In the genomic region with DNA sequence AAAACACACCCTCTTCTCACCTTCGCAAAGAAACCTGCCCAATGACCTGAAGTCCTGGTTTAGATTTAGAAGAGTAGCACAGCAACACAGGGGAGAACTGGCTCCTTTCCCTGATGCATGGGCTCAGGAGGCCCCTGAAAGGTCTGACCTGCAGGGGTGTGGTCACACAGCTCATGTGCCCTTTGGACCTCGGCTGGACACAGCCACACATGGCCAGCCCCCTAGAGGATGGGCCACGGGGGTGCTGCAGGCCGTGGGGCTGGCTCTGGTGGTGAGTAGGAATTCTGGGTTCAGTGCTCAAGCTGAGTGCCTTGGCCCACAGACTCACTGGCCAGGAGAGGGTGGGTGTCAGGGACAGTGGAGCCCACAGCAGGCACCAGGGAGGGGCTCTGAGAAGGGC, we compare ENCODE assay signal across 1 cellular context.
A peak's percentile ranks its signal among the peaks of the same experiment; 100 is the strongest.
TF ChIP-seq lines count a peak whose summit lies in the region.

No MANE protein-coding gene starts in this region.

TF ChIP-seq in HepG2, 621 proteins besides CTCF, POLR2A, EP300 and RAD21 (continued from another document and continues in another):
- TF ChIP-seq DMAP1 (CRISPR knock-in tag; IDR thresholded peaks at IDR 0.05), result 0 out of 2 replicates have a peak, but pooled peaks have one; percentile 21
- TF ChIP-seq MAZ (IDR thresholded peaks at IDR 0.05; ENCODE audit: borderline replicate concordance, low read depth, low read length), result no peak
- TF ChIP-seq MAZ (CRISPR knock-in tag; IDR thresholded peaks at IDR 0.05; ENCODE audit: low read depth), result no peak
- TF ChIP-seq ZNF10 (CRISPR knock-in tag; IDR thresholded peaks at IDR 0.05; ENCODE audit: borderline replicate concordance, low read depth), result no peak
- TF ChIP-seq PPARG (CRISPR knock-in tag; conservative IDR thresholded peaks at IDR 0.05), result no peak
- no peak for TF ChIP-seq KAT8 (CRISPR knock-in tag; IDR thresholded peaks at IDR 0.05)
- TF ChIP-seq CC2D1A (CRISPR knock-in tag; IDR thresholded peaks at IDR 0.05), result no peak
- TF ChIP-seq PLSCR1 (CRISPR knock-in tag; IDR thresholded peaks at IDR 0.05; ENCODE audit: borderline replicate concordance), result no peak
- peak; percentile 68 for TF ChIP-seq POGZ (CRISPR knock-in tag; IDR thresholded peaks at IDR 0.05)
- TF ChIP-seq SIN3A (IDR thresholded peaks at IDR 0.05; ENCODE audit: borderline replicate concordance, low read depth, low read length), result no peak
- TF ChIP-seq, protein P1, sequence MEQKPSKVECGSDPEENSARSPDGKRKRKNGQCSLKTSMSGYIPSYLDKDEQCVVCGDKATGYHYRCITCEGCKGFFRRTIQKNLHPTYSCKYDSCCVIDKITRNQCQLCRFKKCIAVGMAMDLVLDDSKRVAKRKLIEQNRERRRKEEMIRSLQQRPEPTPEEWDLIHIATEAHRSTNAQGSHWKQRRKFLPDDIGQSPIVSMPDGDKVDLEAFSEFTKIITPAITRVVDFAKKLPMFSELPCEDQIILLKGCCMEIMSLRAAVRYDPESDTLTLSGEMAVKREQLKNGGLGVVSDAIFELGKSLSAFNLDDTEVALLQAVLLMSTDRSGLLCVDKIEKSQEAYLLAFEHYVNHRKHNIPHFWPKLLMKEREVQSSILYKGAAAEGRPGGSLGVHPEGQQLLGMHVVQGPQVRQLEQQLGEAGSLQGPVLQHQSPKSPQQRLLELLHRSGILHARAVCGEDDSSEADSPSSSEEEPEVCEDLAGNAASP (CRISPR knock-in tag; IDR thresholded peaks at IDR 0.05; ENCODE audit: borderline replicate concordance), result no peak
- TF ChIP-seq NFKB2 (CRISPR knock-in tag; IDR thresholded peaks at IDR 0.05; ENCODE audit: borderline replicate concordance), result peak; percentile 55; the same call in 1 of the 2 replicates
- TF ChIP-seq MTF2 (CRISPR knock-in tag; IDR thresholded peaks at IDR 0.05; ENCODE audit: borderline replicate concordance), result no peak
- 0 out of 2 replicates have a peak, but pooled peaks have one; percentile 25 for TF ChIP-seq ZNF501 (CRISPR knock-in tag; IDR thresholded peaks at IDR 0.05)
- TF ChIP-seq ESRRA (CRISPR knock-in tag; IDR thresholded peaks at IDR 0.05; ENCODE audit: low read depth), result 0 out of 2 replicates have a peak, but pooled peaks have one; percentile 28
- TF ChIP-seq TCF7 (IDR thresholded peaks at IDR 0.05; ENCODE audit: low read depth), result no peak
- TF ChIP-seq ZBTB7B (CRISPR knock-in tag; IDR thresholded peaks at IDR 0.05), result 0 out of 2 replicates have a peak, but pooled peaks have one; percentile 30
- TF ChIP-seq SATB2 (CRISPR knock-in tag; IDR thresholded peaks at IDR 0.05), result no peak
- TF ChIP-seq THYN1 (CRISPR knock-in tag; IDR thresholded peaks at IDR 0.05; ENCODE audit: borderline replicate concordance, low read depth), result no peak
- TF ChIP-seq ZNF543 (CRISPR knock-in tag; IDR thresholded peaks at IDR 0.05), result no peak
- TF ChIP-seq ZNF766 (CRISPR knock-in tag; IDR thresholded peaks at IDR 0.05; ENCODE audit: borderline replicate concordance), result no peak
- TF ChIP-seq GATAD2A (CRISPR knock-in tag; IDR thresholded peaks at IDR 0.05), result peak; percentile 25; the same call in 1 of the 2 replicates
- no peak for TF ChIP-seq ZFP1 (CRISPR knock-in tag; IDR thresholded peaks at IDR 0.05)
- no peak for TF ChIP-seq MED13 (CRISPR knock-in tag; IDR thresholded peaks at IDR 0.05)
- no peak for TF ChIP-seq RCOR2 (CRISPR knock-in tag; IDR thresholded peaks at IDR 0.05)
- TF ChIP-seq NR2F1 (CRISPR knock-in tag; IDR thresholded peaks at IDR 0.05), result peak in 1 of 2 experiments; percentile 50; a peak in 1 of 4 replicates
- TF ChIP-seq ATF6 (CRISPR knock-in tag; conservative IDR thresholded peaks at IDR 0.05), result no peak
- no peak for TF ChIP-seq SRSF4 (IDR thresholded peaks at IDR 0.05; ENCODE audit: low read depth, low read length, poor library complexity, severe bottlenecking)
- no peak for TF ChIP-seq ZBTB7A (CRISPR knock-in tag; IDR thresholded peaks at IDR 0.05)
- no peak for TF ChIP-seq MEIS1 (CRISPR knock-in tag; IDR thresholded peaks at IDR 0.05; ENCODE audit: borderline replicate concordance)
- TF ChIP-seq XRCC5 (optimal IDR thresholded peaks at IDR 0.05; ENCODE audit: low read length), result peak; percentile 55
- no peak for TF ChIP-seq XBP1 (CRISPR knock-in tag; IDR thresholded peaks at IDR 0.05)
- TF ChIP-seq MTA1 (CRISPR knock-in tag; IDR thresholded peaks at IDR 0.05; ENCODE audit: borderline replicate concordance), result peak; percentile 33; the same call in 1 of the 2 replicates
- peak; percentile 47; the same call in 1 of the 2 replicates for TF ChIP-seq ZNF292 (CRISPR knock-in tag; IDR thresholded peaks at IDR 0.05; ENCODE audit: borderline replicate concordance, low read depth)
- no peak for TF ChIP-seq BRCA1 (CRISPR knock-in tag; IDR thresholded peaks at IDR 0.05)
- no peak for TF ChIP-seq ZIK1 (CRISPR knock-in tag; IDR thresholded peaks at IDR 0.05; ENCODE audit: borderline replicate concordance, low read depth)
- TF ChIP-seq ZBTB20 (CRISPR knock-in tag; IDR thresholded peaks at IDR 0.05; ENCODE audit: borderline replicate concordance, low read depth), result no peak
- no peak for TF ChIP-seq MBNL3 (CRISPR knock-in tag; conservative IDR thresholded peaks at IDR 0.05)
- peak; percentile 39 for TF ChIP-seq ZNF687 (CRISPR knock-in tag; IDR thresholded peaks at IDR 0.05)
- no peak for TF ChIP-seq MIER2 (CRISPR knock-in tag; IDR thresholded peaks at IDR 0.05)
- no peak for TF ChIP-seq SIX4 (CRISPR knock-in tag; IDR thresholded peaks at IDR 0.05)
- no peak for TF ChIP-seq KLF11 (CRISPR knock-in tag; IDR thresholded peaks at IDR 0.05)
- peak; percentile 60; the same call in 1 of the 2 replicates for TF ChIP-seq MYC (CRISPR knock-in tag; IDR thresholded peaks at IDR 0.05; ENCODE audit: borderline replicate concordance)
- TF ChIP-seq FOXO4 (CRISPR knock-in tag; conservative IDR thresholded peaks at IDR 0.05), result no peak
- no peak for TF ChIP-seq NFE2 (CRISPR knock-in tag; IDR thresholded peaks at IDR 0.05)
- no peak for TF ChIP-seq ZSCAN22 (CRISPR knock-in tag; IDR thresholded peaks at IDR 0.05)
- TF ChIP-seq GATAD1 (CRISPR knock-in tag; IDR thresholded peaks at IDR 0.05), result no peak
- TF ChIP-seq NCOA5 (CRISPR knock-in tag; IDR thresholded peaks at IDR 0.05), result no peak
- TF ChIP-seq ZNF484 (CRISPR knock-in tag; IDR thresholded peaks at IDR 0.05; ENCODE audit: borderline replicate concordance, low read depth), result no peak
- TF ChIP-seq ZNF383 (CRISPR knock-in tag; IDR thresholded peaks at IDR 0.05; ENCODE audit: borderline replicate concordance), result no peak
- TF ChIP-seq GPBP1L1 (CRISPR knock-in tag; IDR thresholded peaks at IDR 0.05), result no peak
- TF ChIP-seq GTF2F1 (IDR thresholded peaks at IDR 0.05; ENCODE audit: low read length), result no peak
- TF ChIP-seq ZNF564 (CRISPR knock-in tag; IDR thresholded peaks at IDR 0.05), result no peak
- no peak for TF ChIP-seq RFX5 (IDR thresholded peaks at IDR 0.05; ENCODE audit: low read depth, low read length)
- peak; percentile 16; the same call in 1 of the 2 replicates for TF ChIP-seq NR2F2 (IDR thresholded peaks at IDR 0.05; ENCODE audit: borderline replicate concordance, low read depth)
- TF ChIP-seq ZNF30 (CRISPR knock-in tag; IDR thresholded peaks at IDR 0.05), result no peak
- no peak for TF ChIP-seq TRIM24 (CRISPR knock-in tag; IDR thresholded peaks at IDR 0.05)
- TF ChIP-seq, protein P2, sequence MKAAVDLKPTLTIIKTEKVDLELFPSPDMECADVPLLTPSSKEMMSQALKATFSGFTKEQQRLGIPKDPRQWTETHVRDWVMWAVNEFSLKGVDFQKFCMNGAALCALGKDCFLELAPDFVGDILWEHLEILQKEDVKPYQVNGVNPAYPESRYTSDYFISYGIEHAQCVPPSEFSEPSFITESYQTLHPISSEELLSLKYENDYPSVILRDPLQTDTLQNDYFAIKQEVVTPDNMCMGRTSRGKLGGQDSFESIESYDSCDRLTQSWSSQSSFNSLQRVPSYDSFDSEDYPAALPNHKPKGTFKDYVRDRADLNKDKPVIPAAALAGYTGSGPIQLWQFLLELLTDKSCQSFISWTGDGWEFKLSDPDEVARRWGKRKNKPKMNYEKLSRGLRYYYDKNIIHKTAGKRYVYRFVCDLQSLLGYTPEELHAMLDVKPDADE (CRISPR knock-in tag; IDR thresholded peaks at IDR 0.05), result no peak
- TF ChIP-seq HOXD1 (CRISPR knock-in tag; IDR thresholded peaks at IDR 0.05), result no peak
- TF ChIP-seq LRRFIP1 (CRISPR knock-in tag; conservative IDR thresholded peaks at IDR 0.05), result no peak
- no peak for TF ChIP-seq MEIS2 (CRISPR knock-in tag; IDR thresholded peaks at IDR 0.05)
